Comparison of ENCODE assay signal across 28 cellular contexts in genomic region chr11:58497951-58498350, GRCh38. TPM values are rescaled to one million over a fixed set of nuclear protein-coding genes. Genes with fewer than 3 reads are reported as not detected.
DNase-seq lines count a peak whose midpoint lies in the region; ATAC-seq and TF ChIP-seq lines count a peak whose summit lies in the region.
"Had no signal": no experiment of that assay in that cellular context is flagged by ENCODE, and none has a peak within 500 bp of the region (broad histone marks: within the 10 kb centered on the region; RNA-seq: fewer than 3 reads in every experiment).

No MANE protein-coding gene starts in this region.

- H3K27me3 ChIP-seq in IMR-90 (ENCODE audit: control insufficient read depth, insufficient read depth, low read length) = no peaks in the 10 kb centered on the region
- H3K27me3 ChIP-seq: ovary, transverse colon had no signal

- no CpG with 5 or more reads among the region's 2 CpGs for WGBS in IMR-90 (ENCODE audit: extremely low coverage in 2 of 2, insufficient read length in 1 of 2), 2 experiments

- intact Hi-C loops in IMR-90 (cut with micrococcal nuclease) = loop anchor here (10.0 kb wide), 1 partner anchor 183 kb away; no protein-coding TSS in a partner anchor

- dilution Hi-C loops in IMR-90 (cut with HindIII; ENCODE audit: low sequenced_read_pairs, unreplicated experiment) = no loop called here

- no peaks in the 10 kb centered on the region; the same call in 1 of the 2 replicates for H3K9me1 ChIP-seq in IMR-90 (ENCODE audit: insufficient read depth, low read length)

- no peaks in the 10 kb centered on the region for H3K9me3 ChIP-seq in IMR-90 (ENCODE audit: control insufficient read depth, insufficient read depth, low read length)
- H3K9me3 ChIP-seq: A549, Caco-2, ovary, transverse colon had no signal

- no peak for DNase-seq in activated T-cell treated with anti-CD3 and anti-CD28 coated beads, Interleukin-2, amount 50 U/mL, for 72 hours
- DNase-seq in activated T-cell treated with anti-CD3 and anti-CD28 coated beads, Interleukin-2, amount 50 U/mL, for 48 hours = no peak
- DNase-seq in IMR-90 (no peak), NCI-H774 (lab: John Stamatoyannopoulos, UW) (no peak)
- no peak for DNase-seq in central memory CD8-positive, alpha-beta T cell (ENCODE audit: low spot score in 2 of 2)
- no peak for DNase-seq in natural killer cell treated with Interleukin-12 subunit alpha and Interleukin-12 subunit beta and Interleukin-15 and Interleukin-18, amount 100 ng/mL, for 72 hours (ENCODE audit: low spot score)
- DNase-seq: activated CD4-positive, alpha-beta T cell treated with anti-CD3 and anti-CD28 coated beads, Interleukin-2, amount 10 ng/mL, durations not matched to agents 24 days and 14 days; Caco-2; glutamatergic neuron; islet precursor cell; NCI-H1694; NCI-H524 treated with DMSO at 0.1 percent for 48 hours; nephron progenitor cell; ovary; retina; SHP77; T1000 had no signal

- no peak for ATAC-seq in activated T-cell treated with anti-CD3 and anti-CD28 coated beads, Interleukin-2, amount 50 U/mL, for 72 hours (replicated peaks in 1 of 2)
- ATAC-seq in IMR-90 (ENCODE audit: low read depth) (no peak), HG03354 (IDR thresholded peaks at IDR 0.05; ENCODE audit: poor library complexity, severe bottlenecking, unreplicated experiment) (no peak), GM19455 (IDR thresholded peaks at IDR 0.05; ENCODE audit: unreplicated experiment) (no peak)
- ATAC-seq in central memory CD8-positive, alpha-beta T cell (replicated peaks; ENCODE audit: extremely low read depth, poor library complexity, severe bottlenecking) = no peak
- ATAC-seq in natural killer cell treated with Interleukin-12 subunit alpha and Interleukin-12 subunit beta and Interleukin-15 and Interleukin-18, amount 100 ng/mL, for 72 hours = no peak
- ATAC-seq: A549 had no signal

- TF ChIP-seq POLR2A in IMR-90 (IDR thresholded peaks at IDR 0.05; ENCODE audit: low read depth, low read length) = no peak

- POLR2A ChIA-PET in IMR-90 (lab: Charles Lee; ENCODE audit: unreplicated experiment) = no interaction called here

- H3K36me3 ChIP-seq in IMR-90 (ENCODE audit: control insufficient read depth, insufficient read depth, low read length) = no peaks in the 10 kb centered on the region
- H3K36me3 ChIP-seq: ovary, transverse colon had no signal

- peak overlapping the region; percentile 58 for H3K18ac ChIP-seq in IMR-90 (ENCODE audit: low read depth, low read length)

- H2AFZ ChIP-seq in IMR-90 (replicated peaks; ENCODE audit: low read length, poor library complexity) = no peak overlapping the region

- H3K4me1 ChIP-seq in IMR-90 (ENCODE audit: control insufficient read depth, insufficient read depth, low read length) = peaks cover 14% of the 10 kb centered on the region; the same call in 1 of the 2 replicates
- H3K4me1 ChIP-seq: A549, Caco-2, transverse colon had no signal

- no peak overlapping the region for H3K4me3 Mint-ChIP-seq in activated T-cell treated with anti-CD3 and anti-CD28 coated beads, Interleukin-2, amount 50 U/mL, for 72 hours
- H3K4me3 Mint-ChIP-seq in central memory CD8-positive, alpha-beta T cell = peak overlapping the region; percentile 1
- peak overlapping the region; percentile 55 for H3K4me3 Mint-ChIP-seq in natural killer cell treated with Interleukin-12 subunit alpha and Interleukin-12 subunit beta and Interleukin-15 and Interleukin-18, amount 100 ng/mL, for 72 hours
- H3K4me3 Mint-ChIP-seq: activated CD4-positive, alpha-beta T cell treated with anti-CD3 and anti-CD28 coated beads, Interleukin-2, amount 10 ng/mL, durations not matched to agents 24 days and 14 days; brain; mesothelial cell of epicardium; nephron progenitor cell had no signal

- H4K8ac ChIP-seq in IMR-90 (ENCODE audit: low read depth in 2 of 2, low read length in 2 of 2) = peak overlapping the region; percentile 64 to 85; a peak in 3 of 4 replicates

- no peaks in the 10 kb centered on the region for H3K9me3 Mint-ChIP-seq in activated T-cell treated with anti-CD3 and anti-CD28 coated beads, Interleukin-2, amount 50 U/mL, for 72 hours
- H3K9me3 Mint-ChIP-seq in central memory CD8-positive, alpha-beta T cell = no peaks in the 10 kb centered on the region
- H3K9me3 Mint-ChIP-seq in natural killer cell treated with Interleukin-12 subunit alpha and Interleukin-12 subunit beta and Interleukin-15 and Interleukin-18, amount 100 ng/mL, for 72 hours = no peaks in the 10 kb centered on the region
- H3K9me3 Mint-ChIP-seq: activated CD4-positive, alpha-beta T cell treated with anti-CD3 and anti-CD28 coated beads, Interleukin-2, amount 10 ng/mL, durations not matched to agents 24 days and 14 days; activated T-helper 2 cell treated with anti-CD3 and anti-CD28 coated beads, Interferon-gamma antibody, Interleukin-2, Interleukin-4, amounts not matched to agents 10 μg/mL and 5 μg/mL and 100 μg/mL, durations not matched to agents 14 hours and 24 hours and 36 hours; brain; mesothelial cell of epicardium; nephron progenitor cell had no signal

- H3K4me3 ChIP-seq in IMR-90 (ENCODE audit: insufficient read depth, low read depth, low read length) = no peak overlapping the region
- H3K4me3 ChIP-seq: A549, ovary, transverse colon had no signal

- no peaks in the 10 kb centered on the region for H3K27me3 Mint-ChIP-seq in activated T-cell treated with anti-CD3 and anti-CD28 coated beads, Interleukin-2, amount 50 U/mL, for 72 hours (ENCODE audit: low read depth)
- H3K27me3 Mint-ChIP-seq in central memory CD8-positive, alpha-beta T cell = no peaks in the 10 kb centered on the region
- no peaks in the 10 kb centered on the region for H3K27me3 Mint-ChIP-seq in natural killer cell treated with Interleukin-12 subunit alpha and Interleukin-12 subunit beta and Interleukin-15 and Interleukin-18, amount 100 ng/mL, for 72 hours
- H3K27me3 Mint-ChIP-seq: activated CD4-positive, alpha-beta T cell treated with anti-CD3 and anti-CD28 coated beads, Interleukin-2, amount 10 ng/mL, durations not matched to agents 24 days and 14 days; brain had no signal

- BruUV-seq in IMR-90 (replicated peaks; lab: Mats Ljungman, UMichigan) = no TSS peak

- H2BK15ac ChIP-seq in IMR-90 (ENCODE audit: low read depth, low read length) = peak overlapping the region; percentile 10; the same call in 2 of the 3 replicates

- no peak for TF ChIP-seq RAD21 in IMR-90 (IDR thresholded peaks at IDR 0.05; ENCODE audit: low read length)

- H3K4ac ChIP-seq in IMR-90 (ENCODE audit: low read depth, low read length) = peak overlapping the region; percentile 80

- H3K23ac ChIP-seq in IMR-90 (ENCODE audit: low read depth, low read length) = peak overlapping the region; percentile 57; the same call in 1 of the 2 replicates

- peak overlapping the region; percentile 70 for H2BK20ac ChIP-seq in IMR-90 (ENCODE audit: low read depth, low read length)

- H3K56ac ChIP-seq in IMR-90 (ENCODE audit: extremely low read depth, insufficient read depth, low read length) = no peak overlapping the region

- H3K4me1 Mint-ChIP-seq in activated T-cell treated with anti-CD3 and anti-CD28 coated beads, Interleukin-2, amount 50 U/mL, for 72 hours (ENCODE audit: low read depth) = peaks cover 22% of the 10 kb centered on the region
- H3K4me1 Mint-ChIP-seq in central memory CD8-positive, alpha-beta T cell = peaks cover 37% of the 10 kb centered on the region
- H3K4me1 Mint-ChIP-seq in natural killer cell treated with Interleukin-12 subunit alpha and Interleukin-12 subunit beta and Interleukin-15 and Interleukin-18, amount 100 ng/mL, for 72 hours (ENCODE audit: low read depth in 2 of 2) = peaks cover 35% of the 10 kb centered on the region in 2 donors
- H3K4me1 Mint-ChIP-seq: mesothelial cell of epicardium, nephron progenitor cell had no signal

- in situ Hi-C loops in IMR-90 (cut with MboI; ENCODE audit: low sequenced_read_pairs) = no loop called here

- peak overlapping the region; percentile 48 for H2AK5ac ChIP-seq in IMR-90 (ENCODE audit: low read depth, low read length)

- H3K14ac ChIP-seq in IMR-90 (replicated peaks; ENCODE audit: low read depth, low read length) = peak overlapping the region; percentile 36; the same call in 1 of the 2 replicates

- CTCF ChIA-PET in IMR-90 (lab: Yijun Ruan, JAX) = interaction anchor here (0.9 kb wide), 1 partner anchor 16 kb away, joined by 3 read pairs; no protein-coding TSS in a partner anchor

- no peak overlapping the region for H3K4me2 ChIP-seq in IMR-90 (ENCODE audit: low read depth, low read length)
- H3K4me2 ChIP-seq: A549 had no signal

- peak overlapping the region; percentile 65 for H4K5ac ChIP-seq in IMR-90 (ENCODE audit: low read depth, low read length)

- peak overlapping the region; percentile 44 for H3K27ac Mint-ChIP-seq in activated T-cell treated with anti-CD3 and anti-CD28 coated beads, Interleukin-2, amount 50 U/mL, for 72 hours
- H3K27ac Mint-ChIP-seq in central memory CD8-positive, alpha-beta T cell (ENCODE audit: low read depth) = peak overlapping the region; percentile 92
- H3K27ac Mint-ChIP-seq in natural killer cell treated with Interleukin-12 subunit alpha and Interleukin-12 subunit beta and Interleukin-15 and Interleukin-18, amount 100 ng/mL, for 72 hours = peak overlapping the region; percentile 25 to 89
- H3K27ac Mint-ChIP-seq: activated CD4-positive, alpha-beta T cell treated with anti-CD3 and anti-CD28 coated beads, Interleukin-2, amount 10 ng/mL, durations not matched to agents 24 days and 14 days; activated T-helper 2 cell treated with anti-CD3 and anti-CD28 coated beads, Interferon-gamma antibody, Interleukin-2, Interleukin-4, amounts not matched to agents 10 μg/mL and 5 μg/mL and 100 μg/mL, durations not matched to agents 14 hours and 24 hours and 36 hours; mesothelial cell of epicardium; nephron progenitor cell had no signal

- no peak for TF ChIP-seq CTCF in IMR-90 (conservative IDR thresholded peaks at IDR 0.05; ENCODE audit: low read depth, low read length)

- no peaks in the 10 kb centered on the region for H4K20me1 ChIP-seq in IMR-90 (ENCODE audit: insufficient read depth, low read length)

- H3K9ac ChIP-seq in IMR-90 (ENCODE audit: low read depth, low read length) = no peak overlapping the region

- peak overlapping the region; percentile 21 for H2BK120ac ChIP-seq in IMR-90 (ENCODE audit: low read depth, low read length)

- H3K27ac ChIP-seq in IMR-90 (ENCODE audit: insufficient read depth, low read length) = peak overlapping the region; percentile 2; the same call in 1 of the 2 replicates
- H3K27ac ChIP-seq: A549, ovary, transverse colon had no signal

- H2AK9ac ChIP-seq in IMR-90 (replicated peaks; ENCODE audit: low read depth, low read length, poor library complexity) = no peak overlapping the region

- H3K79me1 ChIP-seq in IMR-90 (ENCODE audit: low read depth in 1 of 2, low read length in 2 of 2) = no peaks in the 10 kb centered on the region

- peak overlapping the region; percentile 59 for H2BK5ac ChIP-seq in IMR-90 (ENCODE audit: low read depth, low read length, poor library complexity, severe bottlenecking)

- peak overlapping the region; percentile 58 for H4K91ac ChIP-seq in IMR-90 (ENCODE audit: insufficient read depth, low read depth, low read length)

- H3K36me3 Mint-ChIP-seq in activated T-cell treated with anti-CD3 and anti-CD28 coated beads, Interleukin-2, amount 50 U/mL, for 72 hours (ENCODE audit: insufficient read depth in 2 of 2) = no peaks in the 10 kb centered on the region
- H3K36me3 Mint-ChIP-seq in central memory CD8-positive, alpha-beta T cell (ENCODE audit: insufficient read depth) = no peaks in the 10 kb centered on the region
- peaks cover 17% of the 10 kb centered on the region for H3K36me3 Mint-ChIP-seq in natural killer cell treated with Interleukin-12 subunit alpha and Interleukin-12 subunit beta and Interleukin-15 and Interleukin-18, amount 100 ng/mL, for 72 hours
- H3K36me3 Mint-ChIP-seq: brain, mesothelial cell of epicardium had no signal

RNA-seq across cellular contexts. Expression of gene OR5B21, which starts 10.0 kb away (rescaled TPM):
- under 1 TPM in 1 of 2 donors, not detected in 1; 0.35 TPM for total RNA-seq in activated T-cell treated with anti-CD3 and anti-CD28 coated beads, Interleukin-2, amount 50 U/mL, for 72 hours
- not detected in 2 replicates for total RNA-seq in IMR-90 (2012; rRNA removed)
- not detected in 2 replicates for polyA plus RNA-seq in IMR-90 (2012; rRNA removed)
- polyA plus RNA-seq in IMR-90 (2012; cell fraction: cytosol; rRNA removed) = not detected in 2 replicates
- 0.11 TPM in 1 of 2 replicates, not detected in the other for polyA plus RNA-seq in IMR-90 (2012; cell fraction: nucleus; rRNA removed; ENCODE audit: low replicate concordance)
- total RNA-seq in natural killer cell treated with Interleukin-12 subunit alpha and Interleukin-12 subunit beta and Interleukin-15 and Interleukin-18, amount 100 ng/mL, for 72 hours = 1 to 10 TPM; 3.5 to 3.9 TPM
- total RNA-seq: activated CD4-positive, alpha-beta T cell treated with anti-CD3 and anti-CD28 coated beads, Interleukin-2, amount 10 ng/mL, durations not matched to agents 24 days and 14 days; Caco-2; chondrocyte; liver; mesothelial cell of epicardium; transverse colon had no signal
- polyA plus RNA-seq: A549, adipose tissue, liver, ovary, small intestine had no signal

RNA-seq across cellular contexts. Expression of gene OR5B12, which starts 55.9 kb away (rescaled TPM):
- under 1 TPM in 1 of 2 donors, not detected in 1; 0.24 TPM for total RNA-seq in activated T-cell treated with anti-CD3 and anti-CD28 coated beads, Interleukin-2, amount 50 U/mL, for 72 hours
- not detected in 2 replicates for total RNA-seq in IMR-90 (2012; rRNA removed)
- polyA plus RNA-seq in IMR-90 (2012; rRNA removed) = not detected in 2 replicates
- not detected in 2 replicates for polyA plus RNA-seq in IMR-90 (2012; cell fraction: cytosol; rRNA removed)
- polyA plus RNA-seq in IMR-90 (2012; cell fraction: nucleus; rRNA removed; ENCODE audit: low replicate concordance) = 0.07 TPM in 1 of 2 replicates, not detected in the other
- not detected for total RNA-seq in natural killer cell treated with Interleukin-12 subunit alpha and Interleukin-12 subunit beta and Interleukin-15 and Interleukin-18, amount 100 ng/mL, for 72 hours
- total RNA-seq: activated CD4-positive, alpha-beta T cell treated with anti-CD3 and anti-CD28 coated beads, Interleukin-2, amount 10 ng/mL, durations not matched to agents 24 days and 14 days; activated T-helper 2 cell treated with anti-CD3 and anti-CD28 coated beads, Interferon-gamma antibody, Interleukin-2, Interleukin-4, amounts not matched to agents 10 μg/mL and 5 μg/mL and 100 μg/mL, durations not matched to agents 14 hours and 24 hours and 36 hours; Caco-2; chondrocyte; liver; mesothelial cell of epicardium; ovary; transverse colon had no signal
- polyA plus RNA-seq: A549, adipose tissue, liver, ovary, small intestine had no signal

Comparison
In these comparisons a context has a peak if more than half of its experiments do, and no peak if none do; other contexts are left out.
1. H3K4me3 Mint-ChIP-seq: peak in central memory CD8-positive, alpha-beta T cell (single experiment) and natural killer cell treated with Interleukin-12 subunit alpha and Interleukin-12 subunit beta and Interleukin-15 and Interleukin-18, amount 100 ng/mL, for 72 hours (single experiment); none in activated T-cell treated with anti-CD3 and anti-CD28 coated beads, Interleukin-2, amount 50 U/mL, for 72 hours (0 of 2).
2. Peak in every context shown above with its lines, with median percentiles within 50 percentile points of each other: H3K27ac Mint-ChIP-seq.